In the genomic region with DNA sequence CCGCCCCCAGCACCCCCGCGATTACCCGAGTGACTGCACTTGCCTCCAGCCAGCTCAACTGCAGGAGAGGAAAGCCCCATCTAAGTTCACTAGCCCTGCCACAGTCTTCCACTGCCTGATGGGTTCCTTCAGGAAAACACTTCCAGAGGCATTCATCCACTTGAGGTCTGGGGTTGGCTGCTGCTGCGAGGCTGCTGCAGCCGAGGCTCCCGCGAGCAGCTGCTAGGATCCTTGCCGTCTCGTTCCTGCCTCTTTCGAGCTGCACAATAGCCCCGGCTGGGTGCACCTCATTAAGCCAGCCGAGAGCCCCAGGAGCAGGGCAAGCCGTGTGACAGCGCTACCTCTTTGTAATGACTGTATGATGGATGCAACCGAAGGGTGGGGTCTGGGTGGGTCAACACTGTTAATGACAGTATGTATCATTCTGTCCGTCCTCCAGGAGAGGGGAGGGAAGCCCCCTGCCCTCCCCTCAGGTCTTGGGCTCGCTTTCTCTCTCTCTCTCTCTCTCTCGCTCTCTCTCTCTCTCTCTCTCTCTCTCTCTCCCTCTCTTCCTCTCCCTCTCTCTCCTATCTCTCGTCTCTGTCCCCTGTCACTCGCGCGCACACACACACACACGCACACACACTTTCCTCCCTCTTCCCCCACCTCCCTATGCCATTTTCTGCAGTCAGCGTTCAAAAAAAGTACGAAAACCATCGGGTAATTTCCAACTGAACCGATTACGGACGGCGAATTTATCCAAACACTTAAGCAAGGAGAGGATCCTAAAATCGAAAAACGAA, we compare ENCODE assay signal across 9 cellular contexts. TPM values are rescaled to one million over a fixed set of nuclear protein-coding genes. Genes with fewer than 3 reads are reported as not detected.
DNase-seq lines count a peak whose midpoint lies in the region; ATAC-seq, FAIRE-seq and TF ChIP-seq lines count a peak whose summit lies in the region.
"Had no signal": no experiment of that assay in that cellular context is flagged by ENCODE, and none has a peak within 500 bp of the region (broad histone marks: within the 10 kb centered on the region; RNA-seq: fewer than 3 reads in every experiment).

No MANE protein-coding gene starts in this region.

- intact Hi-C loops in colonic mucosa (cut with DNase I): no loop called here

- ATAC-seq in A549: peak; percentile 54 to 69; a peak in 5 of 6 replicates
- no peak for ATAC-seq in GM21528 (IDR thresholded peaks at IDR 0.05; ENCODE audit: low FRiP score, unreplicated experiment)

- TF ChIP-seq POLR2A in A549 (IDR thresholded peaks at IDR 0.05; ENCODE audit: low read length): no peak

- H3K27ac ChIP-seq in A549: no peak overlapping the region
- peak overlapping the region; percentile 79 for H3K27ac ChIP-seq in KMS-11
- no peak overlapping the region for H3K27ac ChIP-seq in colonic mucosa
- H3K27ac ChIP-seq in muscle layer of colon (ENCODE audit: low read depth, low read length): no peak overlapping the region

- H3K4me3 ChIP-seq in A549 (peak overlapping the region; percentile 43), KMS-11 (IDR thresholded peaks at IDR 0.05; ENCODE audit: insufficient read depth, low read depth, low read length) (no peak overlapping the region), colonic mucosa (peak overlapping the region; percentile 26), muscle layer of colon (ENCODE audit: low read depth in 1 of 2, low read length in 2 of 2) (peak overlapping the region; percentile 55 to 68)

- TF ChIP-seq CTCF in A549 (IDR thresholded peaks at IDR 0.05) (no peak), KMS-11 (conservative IDR thresholded peaks at IDR 0.05; ENCODE audit: low read depth, low read length) (no peak), colonic mucosa (IDR thresholded peaks at IDR 0.05) (no peak)

- peaks cover 6% of the 10 kb centered on the region; the same call in 1 of the 3 replicates for H3K4me1 ChIP-seq in A549
- H3K4me1 ChIP-seq in KMS-11 (ENCODE audit: low read depth, poor library complexity, severe bottlenecking): peaks cover 6% of the 10 kb centered on the region
- no peaks in the 10 kb centered on the region for H3K4me1 ChIP-seq in colonic mucosa
- H3K4me1 ChIP-seq in muscle layer of colon (ENCODE audit: insufficient read depth, low read length): peaks cover 6% of the 10 kb centered on the region

- H3K36me3 ChIP-seq in KMS-11 (ENCODE audit: insufficient read depth) (no peaks in the 10 kb centered on the region), colonic mucosa (no peaks in the 10 kb centered on the region), muscle layer of colon (ENCODE audit: insufficient read depth, low read length) (no peaks in the 10 kb centered on the region)

- H3K79me2 ChIP-seq in KMS-11 (ENCODE audit: insufficient read depth, low read depth): no peaks in the 10 kb centered on the region

- H3K9me3 ChIP-seq in A549 (no peaks in the 10 kb centered on the region), colonic mucosa (no peaks in the 10 kb centered on the region), muscle layer of colon (ENCODE audit: low read length) (no peaks in the 10 kb centered on the region)

- no peaks in the 10 kb centered on the region for H4K20me1 ChIP-seq in KMS-11 (ENCODE audit: insufficient read depth)

- peak overlapping the region; percentile 34; the same call in 1 of the 2 replicates for H2AFZ ChIP-seq in KMS-11 (ENCODE audit: low read depth)

- H3K9ac ChIP-seq in KMS-11: peak overlapping the region; percentile 65
- H3K9ac ChIP-seq in colonic mucosa (ENCODE audit: low read depth in 2 of 2, low read length in 2 of 2): no peak overlapping the region
- no peak overlapping the region for H3K9ac ChIP-seq in muscle layer of colon (ENCODE audit: low read length)

- no peak for TF ChIP-seq EP300 in A549 (IDR thresholded peaks at IDR 0.05)

- no peaks in the 10 kb centered on the region for H3K27me3 ChIP-seq in KMS-11 (ENCODE audit: insufficient read depth, low read depth)
- H3K27me3 ChIP-seq in colonic mucosa: peaks cover 5% of the 10 kb centered on the region
- H3K27me3 ChIP-seq in muscle layer of colon (ENCODE audit: control insufficient read depth in 1 of 2, insufficient read depth in 2 of 2, low read length in 2 of 2): peaks cover 5 to 32% of the 10 kb centered on the region in 2 donors

- WGBS in A549 (ENCODE audit: missing lambda C conversion rate): 10% methylated on average over 32 of the region's 33 CpGs

- FAIRE-seq in A549 (lab: Jason Lieb, UNC): no peak

- CTCF ChIA-PET in A549 (lab: Yijun Ruan, JAX): no interaction called here

- POLR2A ChIA-PET in A549 (lab: Yijun Ruan, JAX): no interaction called here

- DNase-seq in A549 (ENCODE audit: low read depth in 1 of 2, low spot score in 1 of 2) (no peak), colonic mucosa (no peak), SIG-M5 (lab: John Stamatoyannopoulos, UW) (no peak), RKO (ENCODE audit: low spot score) (no peak)
- no peak for DNase-seq in stimulated activated naive CD4-positive, alpha-beta T cell (lab: John Stamatoyannopoulos, UW)
- DNase-seq: activated B cell treated with CpG ODN at 0.5 μM for 24 hours had no signal

- H3K4me2 ChIP-seq in A549 (peak overlapping the region; percentile 89), KMS-11 (no peak overlapping the region)

- no peak for TF ChIP-seq RAD21 in A549 (conservative IDR thresholded peaks at IDR 0.05 in 1 of 2, IDR thresholded peaks at IDR 0.05 in 1 of 2)

TF ChIP-seq in A549, 52 proteins besides CTCF, POLR2A, EP300 and RAD21:
- TF ChIP-seq, protein P1, sequence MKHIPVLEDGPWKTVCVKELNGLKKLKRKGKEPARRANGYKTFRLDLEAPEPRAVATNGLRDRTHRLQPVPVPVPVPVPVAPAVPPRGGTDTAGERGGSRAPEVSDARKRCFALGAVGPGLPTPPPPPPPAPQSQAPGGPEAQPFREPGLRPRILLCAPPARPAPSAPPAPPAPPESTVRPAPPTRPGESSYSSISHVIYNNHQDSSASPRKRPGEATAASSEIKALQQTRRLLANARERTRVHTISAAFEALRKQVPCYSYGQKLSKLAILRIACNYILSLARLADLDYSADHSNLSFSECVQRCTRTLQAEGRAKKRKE (CRISPR knock-in tag; IDR thresholded peaks at IDR 0.05; ENCODE audit: low read depth): no peak
- TF ChIP-seq SREBF2 (IDR thresholded peaks at IDR 0.05) (no peak), BHLHE40 (IDR thresholded peaks at IDR 0.05; ENCODE audit: low read depth, low read length) (no peak), MYC (IDR thresholded peaks at IDR 0.05; ENCODE audit: borderline replicate concordance, low read length) (no peak), NFE2L2 (conservative IDR thresholded peaks at IDR 0.05; ENCODE audit: low read length) (no peak), JUN (IDR thresholded peaks at IDR 0.05) (no peak), GATA3 (IDR thresholded peaks at IDR 0.05; ENCODE audit: borderline replicate concordance) (no peak), SMC3 (IDR thresholded peaks at IDR 0.05) (no peak), FOSL2 (IDR thresholded peaks at IDR 0.05) (no peak), FOSL2 (CRISPR knock-in tag; IDR thresholded peaks at IDR 0.05) (no peak), PHF8 (IDR thresholded peaks at IDR 0.05; ENCODE audit: borderline replicate concordance, low read depth) (no peak), HDAC2 (IDR thresholded peaks at IDR 0.05) (no peak), EHF (CRISPR knock-in tag; IDR thresholded peaks at IDR 0.05) (no peak), FOXS1 (CRISPR knock-in tag; IDR thresholded peaks at IDR 0.05) (no peak), RCOR1 (IDR thresholded peaks at IDR 0.05; ENCODE audit: low read depth, low read length) (no peak), HOXA7 (CRISPR knock-in tag; IDR thresholded peaks at IDR 0.05) (no peak)
- TF ChIP-seq, protein P2, sequence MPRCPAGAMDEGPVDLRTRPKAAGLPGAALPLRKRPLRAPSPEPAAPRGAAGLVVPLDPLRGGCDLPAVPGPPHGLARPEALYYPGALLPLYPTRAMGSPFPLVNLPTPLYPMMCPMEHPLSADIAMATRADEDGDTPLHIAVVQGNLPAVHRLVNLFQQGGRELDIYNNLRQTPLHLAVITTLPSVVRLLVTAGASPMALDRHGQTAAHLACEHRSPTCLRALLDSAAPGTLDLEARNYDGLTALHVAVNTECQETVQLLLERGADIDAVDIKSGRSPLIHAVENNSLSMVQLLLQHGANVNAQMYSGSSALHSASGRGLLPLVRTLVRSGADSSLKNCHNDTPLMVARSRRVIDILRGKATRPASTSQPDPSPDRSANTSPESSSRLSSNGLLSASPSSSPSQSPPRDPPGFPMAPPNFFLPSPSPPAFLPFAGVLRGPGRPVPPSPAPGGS (IDR thresholded peaks at IDR 0.05): no peak

RNA-seq across cellular contexts. Expression of a gene that starts 24.4 kb away (rescaled TPM):
- 0.13 and 0.20 TPM in 2 replicates for polyA plus RNA-seq in A549 (2011; rRNA removed)
- polyA plus RNA-seq in A549 (2012; cell fraction: cytosol; rRNA removed): 0.01 TPM in 1 of 2 replicates, not detected in the other
- polyA plus RNA-seq in A549 (2012; cell fraction: nucleus; rRNA removed): not detected in 2 replicates
- 0.03 TPM in 2 of 3 replicates, not detected in the other for polyA plus RNA-seq in A549 (2017; fragmentation: RNase III; extraction: RNeasy Plus Mini Kit Qiagen cat#74134 plus additional on column Dnase treatment)
- 0.37 and 0.83 TPM in 2 replicates for polyA minus RNA-seq in A549 (2011; rRNA and poly(A)+ RNA removed)
- total RNA-seq in colonic mucosa: under 1 TPM; 0.24 to 0.30 TPM
- total RNA-seq: activated B cell treated with CpG ODN at 0.5 μM for 24 hours had no signal
